23 cellular contexts compared by ENCODE assay signal in genomic region chr3:23209747-23210495, GRCh38. TPM values are rescaled to one million over a fixed set of nuclear protein-coding genes. Genes with fewer than 3 reads are reported as not detected.
DNase-seq lines count a peak whose midpoint lies in the region; ATAC-seq and TF ChIP-seq lines count a peak whose summit lies in the region.
"Had no signal": no experiment of that assay in that cellular context is flagged by ENCODE, and none has a peak within 500 bp of the region (broad histone marks: within the 10 kb centered on the region; RNA-seq: fewer than 3 reads in every experiment).

No MANE protein-coding gene starts in this region.

- H3K9me2 ChIP-seq in OCI-LY7 (ENCODE audit: insufficient read depth, low read length): no peaks in the 10 kb centered on the region

- no peak for DNase-seq in OCI-LY7 (ENCODE audit: low spot score)
- DNase-seq in left lobe of liver (ENCODE audit: low spot score): no peak
- no peak for DNase-seq in NCI-H69 (lab: John Stamatoyannopoulos, UW)
- no peak for DNase-seq in activated CD8-positive, alpha-beta memory T cell treated with anti-CD3 and anti-CD28 coated beads for 24 hours
- DNase-seq in posterior cingulate gyrus: no peak
- DNase-seq: Caco-2; CD4-positive, alpha-beta memory T cell; DMS 273 treated with DMSO at 0.1 percent for 48 hours; DND-41; H7; NCI-H1092 treated with DMSO at 0.1 percent for 48 hours; NCI-H146; NCI-H2029; NCI-H2227 treated with DMSO at 0.1 percent for 48 hours; NCI-H510A treated with DMSO at 0.1 percent for 48 hours; NCI-H774; NK-92 treated with Interleukin-12 subunit alpha and Interleukin-12 subunit beta, amount 100 ng/mL, for 24 hours; Peyer's patch had no signal

- H3K79me2 ChIP-seq in OCI-LY7 (ENCODE audit: insufficient read depth, low read depth, low read length): peaks cover 95% of the 10 kb centered on the region

- H3K4me2 ChIP-seq in OCI-LY7 (ENCODE audit: low read length): peak overlapping the region; percentile 22; the same call in 1 of the 2 replicates

- 0 out of 2 replicates have a peak, but pooled peaks cover 4% of the 10 kb centered on the region for H4K20me1 ChIP-seq in OCI-LY7 (ENCODE audit: insufficient read depth, low read length)

- CTCF ChIA-PET in OCI-LY7 (lab: Charles Lee; ENCODE audit: unreplicated experiment): no interaction called here

- intact Hi-C loops in OCI-LY7 (cut with micrococcal nuclease; ENCODE audit: unreplicated experiment) (loop anchor here (10.0 kb wide), 2 partner anchors 135 to 595 kb away; partner anchors contain the start of gene UBE2E1), posterior cingulate gyrus (cut with DNase I) (loop anchor here (10.0 kb wide), 2 partner anchors 275 to 735 kb away; partner anchors contain the start of gene NR1D2)

- BruUV-seq in OCI-LY7 (replicated peaks; lab: Mats Ljungman, UMichigan): no TSS peak

- H3K36me3 Mint-ChIP-seq in IgD-negative memory B cell: peaks cover 1% of the 10 kb centered on the region
- H3K36me3 Mint-ChIP-seq: CD4-positive, alpha-beta memory T cell had no signal

- peaks cover 24 to 41% (median 33%) of the 10 kb centered on the region in 3 donors for H3K4me1 Mint-ChIP-seq in IgD-negative memory B cell
- H3K4me1 Mint-ChIP-seq: CD4-positive, alpha-beta memory T cell had no signal

- peaks cover 20% of the 10 kb centered on the region for H3K36me3 ChIP-seq in OCI-LY7 (ENCODE audit: insufficient read depth, low read length)
- no peaks in the 10 kb centered on the region for H3K36me3 ChIP-seq in thymus (ENCODE audit: control insufficient read depth, insufficient read depth)
- H3K36me3 ChIP-seq: Peyer's patch had no signal

- peaks cover 41% of the 10 kb centered on the region for H3K4me1 ChIP-seq in OCI-LY7 (ENCODE audit: insufficient read depth, low read length, poor library complexity, severe bottlenecking)
- H3K4me1 ChIP-seq in thymus (ENCODE audit: control insufficient read depth, insufficient read depth, low read length): peaks cover 7% of the 10 kb centered on the region
- H3K4me1 ChIP-seq: Caco-2, Peyer's patch had no signal

- peak; percentile 42 for ATAC-seq in left lobe of liver
- ATAC-seq: K562, SK-N-SH treated with all-trans-retinoic acid at 6 μM for 48 hours had no signal

- WGBS in thymus: 89% methylated on average over 4 of the region's 4 CpGs

- H3K9me3 ChIP-seq in OCI-LY7 (ENCODE audit: low read length): no peaks in the 10 kb centered on the region
- no peaks in the 10 kb centered on the region for H3K9me3 ChIP-seq in thymus (ENCODE audit: control insufficient read depth)
- H3K9me3 ChIP-seq: BLaER1 treated with 17β-estradiol and CSF1 and Interleukin-3, amounts not matched to agents 10 nM and 100 nM; Caco-2; Peyer's patch had no signal

- H3K27ac ChIP-seq in OCI-LY7 (ENCODE audit: low read depth, low read length, poor library complexity, severe bottlenecking): no peak overlapping the region
- peak overlapping the region; percentile 36 for H3K27ac ChIP-seq in thymus (ENCODE audit: low read depth)
- H3K27ac ChIP-seq: BLaER1 treated with 17β-estradiol and CSF1 and Interleukin-3, amounts not matched to agents 10 nM and 100 nM; Peyer's patch had no signal

- peak overlapping the region; percentile 32 to 88 (median 75) for H3K27ac Mint-ChIP-seq in IgD-negative memory B cell
- H3K27ac Mint-ChIP-seq: CD4-positive, alpha-beta memory T cell had no signal

- no peak overlapping the region for H2AFZ ChIP-seq in OCI-LY7 (ENCODE audit: low read length)

- H3K4me3 ChIP-seq in OCI-LY7 (ENCODE audit: low read depth, low read length, poor library complexity, severe bottlenecking) (no peak overlapping the region), thymus (ENCODE audit: low read length) (no peak overlapping the region)
- H3K4me3 ChIP-seq: BLaER1 treated with 17β-estradiol and CSF1 and Interleukin-3, amounts not matched to agents 10 nM and 100 nM; K562; Peyer's patch had no signal

- peak overlapping the region in 3 of 4 donors; percentile 13 to 56 (median 27) for H3K4me3 Mint-ChIP-seq in IgD-negative memory B cell
- H3K4me3 Mint-ChIP-seq: CD4-positive, alpha-beta memory T cell had no signal

- H3K27me3 ChIP-seq in thymus (ENCODE audit: control insufficient read depth, insufficient read depth): no peaks in the 10 kb centered on the region
- H3K27me3 ChIP-seq: Peyer's patch had no signal

- POLR2A ChIA-PET in OCI-LY7 (lab: Charles Lee): interaction anchor here (0.6 to 0.9 kb wide), 2 partner anchors 182 to 1376 kb away, joined by 3 to 4 read pairs; no protein-coding TSS in a partner anchor

- H3K9me3 Mint-ChIP-seq in IgD-negative memory B cell: no peaks in the 10 kb centered on the region

- TF ChIP-seq CTCF in OCI-LY7 (conservative IDR thresholded peaks at IDR 0.05; ENCODE audit: low read length): no peak

- no peaks in the 10 kb centered on the region for H3K27me3 Mint-ChIP-seq in IgD-negative memory B cell

RNA-seq across cellular contexts. Expression of gene UBE2E2, which starts 6.8 kb away (rescaled TPM):
- 59.8 TPM for polyA plus RNA-seq in IgD-negative memory B cell
- 41.1 and 63.2 TPM in 2 replicates for total RNA-seq in OCI-LY7 (2014; rRNA removed; shearing (Covaris generic))
- 48.8 and 58.0 TPM in 2 replicates for total RNA-seq in OCI-LY7 (2022)
- 14.4 TPM for total RNA-seq in left lobe of liver
- 32.9 TPM for polyA plus RNA-seq in thymus
